In the genomic region with DNA sequence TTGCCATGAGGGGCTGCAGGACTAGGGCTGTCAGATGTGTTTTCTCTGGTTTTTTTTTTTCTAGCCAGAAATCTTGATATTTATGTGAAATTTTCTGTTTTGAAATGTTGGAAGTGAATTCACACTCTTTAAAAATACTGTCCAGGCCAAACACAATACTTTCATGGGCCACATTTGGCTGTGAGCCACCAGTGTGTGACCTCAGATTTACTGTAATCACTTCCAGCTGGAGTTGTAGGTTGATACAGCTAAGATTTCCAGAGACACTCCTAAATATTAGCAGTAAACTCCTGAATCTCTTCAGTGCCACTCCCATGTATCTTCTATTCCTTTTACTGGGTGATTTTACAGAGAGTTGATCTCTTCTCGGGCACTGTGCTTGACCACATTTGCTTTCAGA, we compare ENCODE assay signal across 12 cellular contexts.
DNase-seq lines count a peak whose midpoint lies in the region; ATAC-seq and TF ChIP-seq lines count a peak whose summit lies in the region.
"Had no signal": no experiment of that assay in that cellular context is flagged by ENCODE, and none has a peak within 500 bp of the region (broad histone marks: within the 10 kb centered on the region; RNA-seq: fewer than 3 reads in every experiment).

No MANE protein-coding gene starts in this region.

- DNase-seq in heart left ventricle = peak in 4 of 5 donors; percentile 38 to 65 (median 46)
- no peak for DNase-seq in Right ventricle myocardium inferior (ENCODE audit: missing footprints)
- DNase-seq in brain microvascular endothelial cell = peak; percentile 54
- peak; percentile 62 for DNase-seq in left ventricle myocardium superior
- DNase-seq in GDM1 (lab: John Stamatoyannopoulos, UW) = no peak
- DNase-seq in erythroblast (lab: John Stamatoyannopoulos, UW) = no peak
- no peak for DNase-seq in DMS153 treated with DMSO at 0.1 percent for 48 hours (lab: John Stamatoyannopoulos, UW; ENCODE audit: unreplicated experiment)
- DNase-seq: DMS53; occipital lobe; stimulated activated CD4-positive, alpha-beta T cell treated with anti-CD3 and anti-CD28 coated beads, Interleukin-15, amount 100 ng/mL, for 24 hours had no signal

- TF ChIP-seq CTCF in heart left ventricle (IDR thresholded peaks at IDR 0.05) = no peak
- TF ChIP-seq CTCF in brain microvascular endothelial cell (IDR thresholded peaks at IDR 0.05; ENCODE audit: low read depth, low read length, missing control alignments) = no peak

- H3K9me3 ChIP-seq in heart left ventricle = peaks cover 0 to 5% (median 0%) of the 10 kb centered on the region in 12 donors

- 58 to 75% (median 72%) methylated on average over 1 of the region's 1 CpG for WGBS in heart left ventricle, 4 donors

- H3K36me3 ChIP-seq in heart left ventricle = no peaks in the 10 kb centered on the region
- H3K36me3 ChIP-seq in brain microvascular endothelial cell (replicated peaks) = no peaks in the 10 kb centered on the region

- peaks cover 0 to 26% (median 6%) of the 10 kb centered on the region in 12 donors for H3K4me1 ChIP-seq in heart left ventricle

- in situ Hi-C loops in brain microvascular endothelial cell (cut with HindIII; ENCODE audit: low pct_ligation_motif_present, low sequenced_read_pairs) = no loop called here

- peak in 2 of 4 donors; percentile 70 to 71 for ATAC-seq in heart left ventricle
- no peak for ATAC-seq in Right ventricle myocardium inferior
- peak; percentile 76 for ATAC-seq in left ventricle myocardium superior
- ATAC-seq in GM18498 (IDR thresholded peaks at IDR 0.05; ENCODE audit: unreplicated experiment) = no peak

- no peak for TF ChIP-seq POLR2A in heart left ventricle (IDR thresholded peaks at IDR 0.05)
- TF ChIP-seq POLR2A in erythroblast (IDR thresholded peaks at IDR 0.05; ENCODE audit: low read length) = no peak

- no peaks in the 10 kb centered on the region for H3K27me3 ChIP-seq in heart left ventricle
- no peaks in the 10 kb centered on the region for H3K27me3 ChIP-seq in brain microvascular endothelial cell (replicated peaks)

- H3K27ac ChIP-seq in heart left ventricle = peak overlapping the region in 2 of 12 donors; percentile 8 to 19
- no peak overlapping the region for H3K27ac ChIP-seq in brain microvascular endothelial cell
- H3K27ac ChIP-seq: VCaP had no signal

- H3K4me3 ChIP-seq in heart left ventricle (no peak overlapping the region), brain microvascular endothelial cell (ENCODE audit: low read depth, low read length) (no peak overlapping the region)

- intact Hi-C loops in heart left ventricle (cut with DNase I) = no loop called here
- intact Hi-C loops in Right ventricle myocardium inferior (cut with DNase I) = no loop called here
- intact Hi-C loops in left ventricle myocardium superior (cut with micrococcal nuclease) = no loop called here

Comparison
In these comparisons a context has a peak if more than half of its experiments do, and no peak if none do; other contexts are left out.
1. DNase-seq: peak in heart left ventricle (4 of 5), brain microvascular endothelial cell (single experiment) and left ventricle myocardium superior (single experiment); none in Right ventricle myocardium inferior (single experiment), GDM1 (single experiment), erythroblast (0 of 2) and DMS153 treated with DMSO at 0.1 percent for 48 hours (single experiment).